In the genomic region with DNA sequence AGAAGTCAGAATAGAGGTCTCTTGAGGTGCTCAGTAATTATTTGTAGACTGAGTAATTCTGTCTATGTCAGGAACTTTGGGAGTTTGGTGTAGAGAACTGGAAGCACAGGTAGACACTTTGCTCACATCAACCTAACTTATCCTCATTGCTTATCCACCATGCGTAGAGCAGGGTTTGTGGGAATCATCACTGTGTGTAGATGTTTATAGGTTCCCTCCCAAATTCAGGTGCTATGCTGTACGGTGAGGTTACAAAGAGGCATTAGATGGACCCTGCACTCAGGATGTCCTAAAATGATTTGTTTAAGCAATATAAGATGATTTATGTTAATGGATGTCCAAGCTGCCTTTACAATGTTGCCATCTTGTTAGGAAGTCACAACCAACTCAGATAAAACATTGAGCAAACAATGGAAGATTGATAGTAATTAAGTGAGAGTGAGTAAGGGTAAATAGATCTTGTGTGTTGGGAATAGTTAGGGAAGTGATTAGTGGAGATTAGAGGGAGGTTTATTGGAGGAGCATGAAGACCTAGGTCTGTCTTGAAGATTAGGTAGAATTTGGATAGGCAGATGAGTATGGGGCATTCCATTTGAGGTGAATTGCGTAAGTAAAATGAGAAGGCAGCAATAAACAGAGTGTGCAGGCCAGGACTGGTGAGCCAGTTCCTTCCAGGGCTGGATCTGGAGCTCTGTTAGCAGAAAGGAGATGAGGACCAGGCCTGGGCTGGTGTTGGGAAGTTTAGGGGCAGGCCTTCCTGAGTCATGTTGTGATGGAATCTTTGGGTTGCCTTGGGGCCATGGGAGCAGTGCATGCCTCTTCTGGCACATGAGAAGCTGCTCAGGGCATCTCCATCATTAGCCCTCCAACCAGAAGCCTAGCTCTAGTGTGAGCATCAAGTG, we compare ENCODE assay signal across 1 cellular context.
A peak's percentile ranks its signal among the peaks of the same experiment; 100 is the strongest.
TF ChIP-seq lines count a peak whose summit lies in the region.

No MANE protein-coding gene starts in this region.

TF ChIP-seq in HepG2, 621 proteins besides CTCF, POLR2A, EP300 and RAD21 (continues in another document):
- TF ChIP-seq ZNF747 (CRISPR knock-in tag; IDR thresholded peaks at IDR 0.05; ENCODE audit: borderline replicate concordance), result no peak
- TF ChIP-seq BCL6 (CRISPR knock-in tag; IDR thresholded peaks at IDR 0.05), result no peak
- TF ChIP-seq CBFB (CRISPR knock-in tag; IDR thresholded peaks at IDR 0.05), result 0 out of 2 replicates have a peak, but pooled peaks have one; percentile 3
- TF ChIP-seq, protein P1, sequence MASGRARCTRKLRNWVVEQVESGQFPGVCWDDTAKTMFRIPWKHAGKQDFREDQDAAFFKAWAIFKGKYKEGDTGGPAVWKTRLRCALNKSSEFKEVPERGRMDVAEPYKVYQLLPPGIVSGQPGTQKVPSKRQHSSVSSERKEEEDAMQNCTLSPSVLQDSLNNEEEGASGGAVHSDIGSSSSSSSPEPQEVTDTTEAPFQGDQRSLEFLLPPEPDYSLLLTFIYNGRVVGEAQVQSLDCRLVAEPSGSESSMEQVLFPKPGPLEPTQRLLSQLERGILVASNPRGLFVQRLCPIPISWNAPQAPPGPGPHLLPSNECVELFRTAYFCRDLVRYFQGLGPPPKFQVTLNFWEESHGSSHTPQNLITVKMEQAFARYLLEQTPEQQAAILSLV (CRISPR knock-in tag; IDR thresholded peaks at IDR 0.05; ENCODE audit: borderline replicate concordance), result no peak
- TF ChIP-seq NONO (IDR thresholded peaks at IDR 0.05), result no peak
- peak; percentile 6; the same call in 1 of the 2 replicates for TF ChIP-seq NONO (CRISPR knock-in tag; conservative IDR thresholded peaks at IDR 0.05)
- TF ChIP-seq ZBTB42 (CRISPR knock-in tag; IDR thresholded peaks at IDR 0.05), result no peak
- no peak for TF ChIP-seq NFYB (CRISPR knock-in tag; IDR thresholded peaks at IDR 0.05)
- 0 out of 2 replicates have a peak, but pooled peaks have one; percentile 21 for TF ChIP-seq FOXP4 (CRISPR knock-in tag; IDR thresholded peaks at IDR 0.05)
- TF ChIP-seq FOXK1 (CRISPR knock-in tag; IDR thresholded peaks at IDR 0.05; ENCODE audit: borderline replicate concordance, low read depth), result no peak
- no peak for TF ChIP-seq ZNF335 (CRISPR knock-in tag; IDR thresholded peaks at IDR 0.05)
- no peak for TF ChIP-seq ATF6 (CRISPR knock-in tag; conservative IDR thresholded peaks at IDR 0.05)
- no peak for TF ChIP-seq CAMTA2 (CRISPR knock-in tag; IDR thresholded peaks at IDR 0.05; ENCODE audit: borderline replicate concordance)
- TF ChIP-seq CEBPG (CRISPR knock-in tag; IDR thresholded peaks at IDR 0.05), result peak; percentile 75
- no peak for TF ChIP-seq ARHGAP35 (CRISPR knock-in tag; IDR thresholded peaks at IDR 0.05; ENCODE audit: borderline replicate concordance)
- TF ChIP-seq PAWR (CRISPR knock-in tag; IDR thresholded peaks at IDR 0.05; ENCODE audit: borderline replicate concordance), result no peak
- TF ChIP-seq GFI1 (CRISPR knock-in tag; IDR thresholded peaks at IDR 0.05; ENCODE audit: borderline replicate concordance), result no peak
- no peak for TF ChIP-seq CENPT (CRISPR knock-in tag; IDR thresholded peaks at IDR 0.05; ENCODE audit: low read depth)
- TF ChIP-seq SNAI1 (CRISPR knock-in tag; IDR thresholded peaks at IDR 0.05; ENCODE audit: borderline replicate concordance), result no peak
- no peak for TF ChIP-seq FIP1L1 (IDR thresholded peaks at IDR 0.05; ENCODE audit: borderline replicate concordance, insufficient read depth, low read depth, low read length)
- 0 out of 2 replicates have a peak, but pooled peaks have one; percentile 18 for TF ChIP-seq UBTF (CRISPR knock-in tag; IDR thresholded peaks at IDR 0.05)
- TF ChIP-seq REXO4 (CRISPR knock-in tag; IDR thresholded peaks at IDR 0.05; ENCODE audit: borderline replicate concordance), result peak; percentile 21; the same call in 1 of the 2 replicates
- no peak for TF ChIP-seq RFXAP (CRISPR knock-in tag; IDR thresholded peaks at IDR 0.05; ENCODE audit: borderline replicate concordance)
- TF ChIP-seq, protein P2, sequence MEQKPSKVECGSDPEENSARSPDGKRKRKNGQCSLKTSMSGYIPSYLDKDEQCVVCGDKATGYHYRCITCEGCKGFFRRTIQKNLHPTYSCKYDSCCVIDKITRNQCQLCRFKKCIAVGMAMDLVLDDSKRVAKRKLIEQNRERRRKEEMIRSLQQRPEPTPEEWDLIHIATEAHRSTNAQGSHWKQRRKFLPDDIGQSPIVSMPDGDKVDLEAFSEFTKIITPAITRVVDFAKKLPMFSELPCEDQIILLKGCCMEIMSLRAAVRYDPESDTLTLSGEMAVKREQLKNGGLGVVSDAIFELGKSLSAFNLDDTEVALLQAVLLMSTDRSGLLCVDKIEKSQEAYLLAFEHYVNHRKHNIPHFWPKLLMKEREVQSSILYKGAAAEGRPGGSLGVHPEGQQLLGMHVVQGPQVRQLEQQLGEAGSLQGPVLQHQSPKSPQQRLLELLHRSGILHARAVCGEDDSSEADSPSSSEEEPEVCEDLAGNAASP (CRISPR knock-in tag; IDR thresholded peaks at IDR 0.05; ENCODE audit: borderline replicate concordance), result no peak
- no peak for TF ChIP-seq CREB1 (IDR thresholded peaks at IDR 0.05)
- TF ChIP-seq CREB1 (CRISPR knock-in tag; IDR thresholded peaks at IDR 0.05), result peak; percentile 41; the same call in 1 of the 2 replicates
- TF ChIP-seq BORCS8-MEF2B (CRISPR knock-in tag; IDR thresholded peaks at IDR 0.05), result no peak
- no peak for TF ChIP-seq HDAC6 (IDR thresholded peaks at IDR 0.05; ENCODE audit: low read depth, low read length)
- TF ChIP-seq NKX3-1 (CRISPR knock-in tag; IDR thresholded peaks at IDR 0.05), result no peak
- TF ChIP-seq ZNF775 (CRISPR knock-in tag; IDR thresholded peaks at IDR 0.05; ENCODE audit: borderline replicate concordance), result no peak
- no peak for TF ChIP-seq AHDC1 (CRISPR knock-in tag; IDR thresholded peaks at IDR 0.05; ENCODE audit: borderline replicate concordance)
- TF ChIP-seq ZNF552 (CRISPR knock-in tag; IDR thresholded peaks at IDR 0.05; ENCODE audit: borderline replicate concordance), result no peak
- TF ChIP-seq KLF6 (CRISPR knock-in tag; IDR thresholded peaks at IDR 0.05), result no peak
- TF ChIP-seq ARID2 (CRISPR knock-in tag; IDR thresholded peaks at IDR 0.05; ENCODE audit: borderline replicate concordance), result no peak
- TF ChIP-seq, protein P3, sequence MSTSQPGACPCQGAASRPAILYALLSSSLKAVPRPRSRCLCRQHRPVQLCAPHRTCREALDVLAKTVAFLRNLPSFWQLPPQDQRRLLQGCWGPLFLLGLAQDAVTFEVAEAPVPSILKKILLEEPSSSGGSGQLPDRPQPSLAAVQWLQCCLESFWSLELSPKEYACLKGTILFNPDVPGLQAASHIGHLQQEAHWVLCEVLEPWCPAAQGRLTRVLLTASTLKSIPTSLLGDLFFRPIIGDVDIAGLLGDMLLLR (CRISPR knock-in tag; IDR thresholded peaks at IDR 0.05), result no peak
- TF ChIP-seq ZNF44 (CRISPR knock-in tag; IDR thresholded peaks at IDR 0.05), result peak; percentile 8; the same call in 1 of the 2 replicates
- peak; percentile 58; the same call in 1 of the 2 replicates for TF ChIP-seq ZNF256 (CRISPR knock-in tag; conservative IDR thresholded peaks at IDR 0.05)
- TF ChIP-seq AGO2 (optimal IDR thresholded peaks at IDR 0.05; ENCODE audit: low read depth, low read length), result no peak
